In the genomic region with DNA sequence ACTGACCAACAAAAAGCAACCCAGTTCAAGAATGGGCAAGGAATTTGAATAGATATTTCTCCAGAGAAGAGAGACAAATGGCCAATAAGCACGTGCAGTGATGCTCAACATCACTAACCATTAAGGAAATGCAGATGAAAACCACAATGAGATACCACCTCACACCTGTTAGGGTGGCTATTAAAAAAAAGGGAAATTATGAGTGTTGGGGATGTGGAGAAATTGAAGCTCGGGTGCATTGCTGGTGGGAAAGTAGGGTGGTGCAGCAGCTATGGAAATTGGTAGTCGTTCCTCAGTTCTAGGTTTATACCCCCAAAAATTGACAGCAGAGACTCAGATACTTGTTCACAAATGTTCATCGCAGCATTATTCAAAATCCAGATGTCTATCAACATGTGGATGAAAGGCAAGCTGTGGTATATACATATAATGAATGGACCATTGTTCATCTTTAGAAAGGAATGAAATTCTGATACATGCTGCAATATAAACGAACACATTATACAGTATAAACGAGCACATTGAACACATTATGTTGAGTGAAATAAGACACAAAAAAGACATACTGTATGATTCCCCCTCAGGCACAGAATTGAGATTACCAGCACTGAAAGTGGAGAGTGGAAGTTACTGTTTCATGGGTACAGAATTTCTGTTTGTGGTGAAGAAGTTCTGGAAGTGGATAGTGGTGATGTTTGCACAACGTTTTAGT, we compare ENCODE assay signal across 8 cellular contexts. TPM values are rescaled to one million over a fixed set of nuclear protein-coding genes. Genes with fewer than 3 reads are reported as not detected.
DNase-seq lines count a peak whose midpoint lies in the region; ATAC-seq and TF ChIP-seq lines count a peak whose summit lies in the region.

No MANE protein-coding gene starts in this region.

- peak overlapping the region; percentile 97 for H3K27ac ChIP-seq in C4-2B
- peak overlapping the region; percentile 88 to 94 (median 90) for H3K27ac ChIP-seq in upper lobe of left lung

- H3K27me3 ChIP-seq in kidney epithelial cell (ENCODE audit: control insufficient read depth, insufficient read depth, low read length) (no peaks in the 10 kb centered on the region), upper lobe of left lung (no peaks in the 10 kb centered on the region)

- TF ChIP-seq EP300 in upper lobe of left lung (IDR thresholded peaks at IDR 0.05): no peak

- peak; percentile 5 for ATAC-seq in HG03064 (IDR thresholded peaks at IDR 0.05; ENCODE audit: low read depth, unreplicated experiment)
- ATAC-seq in upper lobe of left lung (ENCODE audit: low FRiP score in 2 of 2): no peak
- no peak for ATAC-seq in sciatic nerve

- H3K9me3 ChIP-seq in upper lobe of left lung: no peaks in the 10 kb centered on the region

- peaks cover 60% of the 10 kb centered on the region for H3K4me1 Mint-ChIP-seq in activated naive CD8-positive, alpha-beta T cell (ENCODE audit: low read depth)

- H3K4me1 ChIP-seq in upper lobe of left lung: peaks cover 38 to 58% (median 46%) of the 10 kb centered on the region in 4 donors

- TF ChIP-seq POLR2A in upper lobe of left lung (IDR thresholded peaks at IDR 0.05): no peak

- peak overlapping the region; percentile 93 for H3K27ac Mint-ChIP-seq in activated naive CD8-positive, alpha-beta T cell

- peak overlapping the region; percentile 91 for H3K4me3 Mint-ChIP-seq in activated naive CD8-positive, alpha-beta T cell

- in situ Hi-C loops in GM13976 (cut with MboI; ENCODE audit: low sequenced_read_pairs, unreplicated experiment): no loop called here

- no peaks in the 10 kb centered on the region for H3K9me3 Mint-ChIP-seq in activated naive CD8-positive, alpha-beta T cell (ENCODE audit: low read depth)

- peaks cover 9% of the 10 kb centered on the region for H3K36me3 Mint-ChIP-seq in activated naive CD8-positive, alpha-beta T cell

- intact Hi-C loops in sciatic nerve (cut with DNase I): no loop called here

- no peaks in the 10 kb centered on the region for H3K36me3 ChIP-seq in kidney epithelial cell (ENCODE audit: control insufficient read depth, insufficient read depth, low read length)
- no peaks in the 10 kb centered on the region for H3K36me3 ChIP-seq in upper lobe of left lung

- H3K4me3 ChIP-seq in kidney epithelial cell (ENCODE audit: low read depth, low read length) (peak overlapping the region; percentile 66), upper lobe of left lung (peak overlapping the region; percentile 53 to 97 (median 78))

- TF ChIP-seq CTCF in C4-2B (conservative IDR thresholded peaks at IDR 0.05): no peak
- TF ChIP-seq CTCF in kidney epithelial cell (IDR thresholded peaks at IDR 0.05; ENCODE audit: insufficient read depth, low read length, poor library complexity, severe bottlenecking): no peak
- TF ChIP-seq CTCF in upper lobe of left lung (IDR thresholded peaks at IDR 0.05): no peak
- TF ChIP-seq CTCF in GM13976 (IDR thresholded peaks at IDR 0.05; ENCODE audit: borderline replicate concordance, control extremely low read depth, extremely low read depth, insufficient read depth, missing control alignments): no peak

- DNase-seq in kidney epithelial cell (ENCODE audit: low read depth): no peak
- no peak for DNase-seq in upper lobe of left lung
- DNase-seq in sciatic nerve (ENCODE audit: low spot score): no peak
- no peak for DNase-seq in GM13976 (ENCODE audit: low spot score)
- DNase-seq in SKM-1 treated with dmso at 0.1 percent for 144 hours (lab: John Stamatoyannopoulos, UW; ENCODE audit: unreplicated experiment): no peak

- no peaks in the 10 kb centered on the region for H3K27me3 Mint-ChIP-seq in activated naive CD8-positive, alpha-beta T cell

- WGBS in upper lobe of left lung, 2 donors: 15 to 16% methylated on average over 7 of the region's 7 CpGs

RNA-seq across cellular contexts. Expression of gene CHAMP1, which starts 0.9 kb away (rescaled TPM):
- total RNA-seq in kidney epithelial cell (24.0 and 35.7 TPM in 2 replicates), upper lobe of left lung (10 to 100 TPM in 5 of 6 donors, 1 to 10 TPM in 1; 4.6 to 22.4 (median 18.0) TPM), sciatic nerve (19.2 TPM)

RNA-seq across cellular contexts. Expression of gene UPF3A, which starts 33.8 kb away (rescaled TPM):
- total RNA-seq in kidney epithelial cell (22.5 and 30.7 TPM in 2 replicates), upper lobe of left lung (100 to 1,000 TPM in 1 of 6 donors, 10 to 100 TPM in 5; 27.5 to 117 (median 48.6) TPM), sciatic nerve (60.4 TPM)
